Comparison of ENCODE assay signal across 23 cellular contexts in the genomic region with DNA sequence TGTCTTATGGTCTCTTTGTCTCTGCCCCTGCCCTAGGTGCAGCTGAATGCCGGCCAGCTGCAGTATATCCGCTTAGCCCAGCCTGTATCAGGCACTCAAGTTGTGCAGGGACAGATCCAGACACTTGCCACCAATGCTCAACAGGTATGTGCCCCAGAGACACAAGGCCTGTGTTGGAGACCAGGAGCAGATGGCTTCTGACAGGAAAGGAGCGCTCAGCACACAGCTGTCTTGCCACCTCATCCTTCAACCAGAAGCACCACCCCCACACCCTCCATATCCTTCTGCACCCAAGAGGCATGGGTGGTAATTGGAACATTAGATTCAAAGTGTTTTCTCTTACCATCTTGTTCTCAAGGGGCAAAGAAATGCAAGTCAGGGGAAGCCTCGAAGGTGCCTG. TPM values are rescaled to one million over a fixed set of nuclear protein-coding genes. Genes with fewer than 3 reads are reported as not detected.
"Had no signal": no experiment of that assay in that cellular context is flagged by ENCODE, and none has a peak within 500 bp of the region (broad histone marks: within the 10 kb centered on the region; RNA-seq: fewer than 3 reads in every experiment).

No MANE protein-coding gene starts in this region.

- H3K9me3 Mint-ChIP-seq: activated naive CD4-positive, alpha-beta T cell treated with anti-CD3 and anti-CD28 coated beads for 36 hours; activated naive CD8-positive, alpha-beta T cell treated with anti-CD3 and anti-CD28 coated beads, Interleukin-2, amount 50 U/mL, for 24 hours; central memory CD8-positive, alpha-beta T cell; immature natural killer cell; nephron progenitor cell; type B pancreatic cell had no signal

- ATAC-seq: activated naive CD8-positive, alpha-beta T cell treated with anti-CD3 and anti-CD28 coated beads, Interleukin-2, amount 50 U/mL, for 24 hours; esophagus mucosa; gastroesophageal sphincter had no signal

- H3K27ac ChIP-seq: brain microvascular endothelial cell, colonic mucosa, gastroesophageal sphincter, right atrium auricular region, testis had no signal

- H3K4me3 ChIP-seq: colonic mucosa, gastroesophageal sphincter, left ventricle myocardium inferior, right atrium auricular region, testis had no signal

- H3K4me1 ChIP-seq: colonic mucosa, testis had no signal

- H3K4me3 Mint-ChIP-seq: activated naive CD4-positive, alpha-beta T cell treated with anti-CD3 and anti-CD28 coated beads for 36 hours; activated naive CD8-positive, alpha-beta T cell treated with anti-CD3 and anti-CD28 coated beads, Interleukin-2, amount 50 U/mL, for 24 hours; central memory CD8-positive, alpha-beta T cell; immature natural killer cell; nephron progenitor cell; type B pancreatic cell had no signal

- H3K9me3 ChIP-seq: colonic mucosa, gastroesophageal sphincter, left ventricle myocardium inferior, right atrium auricular region, SK-N-SH, testis had no signal

- H3K36me3 ChIP-seq: colonic mucosa had no signal

- DNase-seq: activated CD4-positive, alpha-beta T cell treated with anti-CD3 and anti-CD28 coated beads for 48 hours; activated CD4-positive, CD25-positive, alpha-beta regulatory T cell; activated naive CD4-positive, alpha-beta T cell treated with anti-CD3 and anti-CD28 coated beads for 36 hours; activated naive CD8-positive, alpha-beta T cell treated with anti-CD3 and anti-CD28 coated beads, Interleukin-2, amount 50 U/mL, for 24 hours; aorta; colonic mucosa; immature natural killer cell; kidney glomerular epithelial cell; left ventricle myocardium inferior; mammary epithelial cell; midbrain; nephron progenitor cell; stimulated activated CD4-positive, alpha-beta T cell treated with anti-CD3 and anti-CD28 coated beads, Interleukin-12 subunit alpha, Interleukin-12 subunit beta, amount 100 ng/mL, for 4 hours; stimulated activated CD4-positive, alpha-beta T cell treated with anti-CD3 and anti-CD28 coated beads, Interleukin-1b, Interleukin-23, amount 100 ng/mL, for 48 hours; T1000; testis had no signal

- H3K27me3 ChIP-seq: brain microvascular endothelial cell, colonic mucosa, gastroesophageal sphincter, right atrium auricular region, testis had no signal

- H3K27me3 Mint-ChIP-seq: activated naive CD8-positive, alpha-beta T cell treated with anti-CD3 and anti-CD28 coated beads, Interleukin-2, amount 50 U/mL, for 24 hours; central memory CD8-positive, alpha-beta T cell; type B pancreatic cell had no signal

- H3K27ac Mint-ChIP-seq: type B pancreatic cell had no signal

RNA-seq across cellular contexts. Expression of a gene that starts 17.0 kb away (rescaled TPM):
- total RNA-seq: mammary epithelial cell had no signal
